ENCODE assay signal across 1 cellular context in genomic region chr12:93889516-93890202, GRCh38.
TF ChIP-seq lines count a peak whose summit lies in the region.

No MANE protein-coding gene starts in this region.

TF ChIP-seq in IMR-90, 13 proteins besides CTCF, POLR2A, EP300 and RAD21 (continued from another document):
- no peak for TF ChIP-seq RFX5 (IDR thresholded peaks at IDR 0.05; ENCODE audit: low read depth, low read length)
- TF ChIP-seq BHLHE40 (IDR thresholded peaks at IDR 0.05; ENCODE audit: low read depth, low read length), result no peak
- TF ChIP-seq NFE2L2 (IDR thresholded peaks at IDR 0.05; ENCODE audit: low read depth, low read length), result no peak
- TF ChIP-seq CHD1 (IDR thresholded peaks at IDR 0.05; ENCODE audit: low read depth, low read length), result no peak
- no peak for TF ChIP-seq MAFK (IDR thresholded peaks at IDR 0.05; ENCODE audit: low read depth, low read length)
- no peak for TF ChIP-seq USF2 (IDR thresholded peaks at IDR 0.05; ENCODE audit: low read depth, low read length)
- TF ChIP-seq CEBPB (IDR thresholded peaks at IDR 0.05; ENCODE audit: low read depth, low read length), result peak; percentile 76
